Comparison of ENCODE assay signal across 22 cellular contexts in genomic region chr5:167348980-167349379, GRCh38.
"Had no signal": no experiment of that assay in that cellular context is flagged by ENCODE, and none has a peak within 500 bp of the region (broad histone marks: within the 10 kb centered on the region; RNA-seq: fewer than 3 reads in every experiment).

No MANE protein-coding gene starts in this region.

- DNase-seq: cerebellar nuclear complex; dermis blood vessel endothelial cell; gastrocnemius medialis; immature natural killer cell; left ventricle myocardium superior; mucosa of descending colon; natural killer cell; nucleus accumbens; retina; spleen; stimulated activated CD4-positive, alpha-beta T cell treated with anti-CD3 and anti-CD28 coated beads, Interleukin-15, amount 100 ng/mL, for 24 hours; stimulated activated CD4-positive, alpha-beta T cell treated with anti-CD3 and anti-CD28 coated beads, Interleukin-1b, Interleukin-23, amount 100 ng/mL, for 48 hours; stimulated activated CD4-positive, alpha-beta T cell treated with anti-CD3 and anti-CD28 coated beads, Interleukin-4, amount 100 ng/mL, for 24 hours; tibial artery; upper lobe of right lung had no signal

- H3K27ac ChIP-seq: gastrocnemius medialis, neural progenitor cell, parathyroid adenoma, prostate gland, spleen, tibial artery, upper lobe of right lung, vagina had no signal

- H3K9me3 ChIP-seq: gastrocnemius medialis, mucosa of descending colon, prostate gland, spleen, tibial artery, upper lobe of right lung, vagina had no signal

- H3K4me1 ChIP-seq: gastrocnemius medialis, parathyroid adenoma, prostate gland, spleen, upper lobe of right lung, vagina had no signal

- H3K36me3 Mint-ChIP-seq: immature natural killer cell; natural killer cell; neural progenitor cell; stimulated activated memory B cell treated with anti-CD40 and anti-IgM and Interleukin-4, amounts not matched to agents 10 μg/mL and 1 μg/mL and 100 μg/mL, for 72 hours had no signal

- H3K4me3 ChIP-seq: gastrocnemius medialis, mucosa of descending colon, neural progenitor cell, prostate gland, spleen, tibial artery, upper lobe of right lung, vagina had no signal

- H3K4me1 Mint-ChIP-seq: immature natural killer cell; natural killer cell; stimulated activated memory B cell treated with anti-CD40 and anti-IgM and Interleukin-4, amounts not matched to agents 10 μg/mL and 1 μg/mL and 100 μg/mL, for 72 hours had no signal

- H3K27me3 Mint-ChIP-seq: stimulated activated memory B cell treated with anti-CD40 and anti-IgM and Interleukin-4, amounts not matched to agents 10 μg/mL and 1 μg/mL and 100 μg/mL, for 72 hours; stimulated activated naive CD8-positive, alpha-beta T cell treated with anti-CD3 and anti-CD28 coated beads, Interleukin-15, Interleukin-2, amounts not matched to agents 100 ng/mL and 50 ng/mL, for 24 hours had no signal

- H3K36me3 ChIP-seq: gastrocnemius medialis, neural progenitor cell, prostate gland, spleen, tibial artery, upper lobe of right lung, vagina had no signal

- H3K27me3 ChIP-seq: gastrocnemius medialis, neural progenitor cell, spleen, tibial artery, upper lobe of right lung, vagina had no signal

- H3K4me3 Mint-ChIP-seq: immature natural killer cell; natural killer cell; neural progenitor cell; stimulated activated memory B cell treated with anti-CD40 and anti-IgM and Interleukin-4, amounts not matched to agents 10 μg/mL and 1 μg/mL and 100 μg/mL, for 72 hours; stimulated activated naive CD8-positive, alpha-beta T cell treated with anti-CD3 and anti-CD28 coated beads, Interleukin-15, Interleukin-2, amounts not matched to agents 100 ng/mL and 50 ng/mL, for 24 hours had no signal

- H3K4me2 ChIP-seq: neural progenitor cell had no signal

- H3K9ac ChIP-seq: neural progenitor cell, parathyroid adenoma had no signal

- H3K9me3 Mint-ChIP-seq: neural progenitor cell; stimulated activated memory B cell treated with anti-CD40 and anti-IgM and Interleukin-4, amounts not matched to agents 10 μg/mL and 1 μg/mL and 100 μg/mL, for 72 hours had no signal

- H3K27ac Mint-ChIP-seq: immature natural killer cell; natural killer cell; neural progenitor cell; stimulated activated memory B cell treated with anti-CD40 and anti-IgM and Interleukin-4, amounts not matched to agents 10 μg/mL and 1 μg/mL and 100 μg/mL, for 72 hours; stimulated activated naive CD8-positive, alpha-beta T cell treated with anti-CD3 and anti-CD28 coated beads, Interleukin-15, Interleukin-2, amounts not matched to agents 100 ng/mL and 50 ng/mL, for 24 hours had no signal

- ATAC-seq: gastrocnemius medialis; left ventricle myocardium superior; mucosa of descending colon; natural killer cell; sciatic nerve; stimulated activated memory B cell treated with anti-CD40 and anti-IgM and Interleukin-4, amounts not matched to agents 10 μg/mL and 1 μg/mL and 100 μg/mL, for 72 hours; upper lobe of right lung had no signal
